8 cellular contexts compared by ENCODE assay signal in genomic region chr1:212557739-212558664, GRCh38. TPM values are rescaled to one million over a fixed set of nuclear protein-coding genes. Genes with fewer than 3 reads are reported as not detected.
DNase-seq lines count a peak whose midpoint lies in the region; ATAC-seq and TF ChIP-seq lines count a peak whose summit lies in the region.

No MANE protein-coding gene starts in this region.

- H3K27ac Mint-ChIP-seq in Calu3 (ENCODE audit: unreplicated experiment) = peak overlapping the region; percentile 95

- BruUV-seq in Calu3 (replicated peaks; lab: Mats Ljungman, UMichigan) = TSS peak; percentile 69

- H3K4me1 ChIP-seq in HUES64 (ENCODE audit: insufficient read depth, low read length) (peaks cover 13% of the 10 kb centered on the region), ascending aorta (peaks cover 4 to 11% of the 10 kb centered on the region in 2 donors)

- peak; percentile 48 for DNase-seq in Calu3
- DNase-seq in ascending aorta (ENCODE audit: low spot score in 2 of 2) = peak in 1 of 2 donors; percentile 84
- DNase-seq in hepatic stellate cell (ENCODE audit: low spot score) = peak; percentile 47
- DNase-seq in sciatic nerve (ENCODE audit: low spot score) = peak; percentile 84
- DNase-seq in OCI-M1 (lab: John Stamatoyannopoulos, UW) = no peak

- H3K9me3 Mint-ChIP-seq in Calu3 (ENCODE audit: low read depth, unreplicated experiment) = peaks cover 3% of the 10 kb centered on the region

- H3K4me1 Mint-ChIP-seq in Calu3 (ENCODE audit: low read depth, unreplicated experiment) = peaks cover 31% of the 10 kb centered on the region

- WGBS in HUES64 = 7% methylated on average over 45 of the region's 45 CpGs

- TF ChIP-seq CTCF in Calu3 (IDR thresholded peaks at IDR 0.05; ENCODE audit: unreplicated experiment) (no peak), ascending aorta (IDR thresholded peaks at IDR 0.05) (no peak)

- intact Hi-C loops in Calu3 (cut with micrococcal nuclease; ENCODE audit: unreplicated experiment) = loop anchor here (2.0 kb wide), 1 partner anchor 69 kb away; no protein-coding TSS in a partner anchor
- intact Hi-C loops in ascending aorta (cut with DNase I) = loop anchor here (1.0 to 5.0 kb wide), 5 partner anchors 43 to 234 kb away; partner anchors contain the start of genes ATF3, NSL1 and TATDN3
- intact Hi-C loops in sciatic nerve (cut with DNase I) = no loop called here

- ATAC-seq in GM21390 (IDR thresholded peaks at IDR 0.05; ENCODE audit: unreplicated experiment) (peak; percentile 30), sciatic nerve (peak; percentile 81), GM18873 (IDR thresholded peaks at IDR 0.05; ENCODE audit: low FRiP score, unreplicated experiment) (no peak)

- H3K27me3 Mint-ChIP-seq in Calu3 (ENCODE audit: unreplicated experiment) = no peaks in the 10 kb centered on the region

- peaks cover 21% of the 10 kb centered on the region for H3K27me3 ChIP-seq in HUES64 (ENCODE audit: insufficient read depth, low read length)
- H3K27me3 ChIP-seq in ascending aorta = no peaks in the 10 kb centered on the region

- H3K36me3 Mint-ChIP-seq in Calu3 (ENCODE audit: insufficient read depth, unreplicated experiment) = peaks cover 17% of the 10 kb centered on the region

- H3K27ac ChIP-seq in HUES64 (ENCODE audit: low read depth, low read length) (peak overlapping the region; percentile 55; the same call in 1 of the 2 replicates), ascending aorta (peak overlapping the region; percentile 86 to 93)

- H3K36me3 ChIP-seq in HUES64 (ENCODE audit: insufficient read depth, low read length) (no peaks in the 10 kb centered on the region), ascending aorta (no peaks in the 10 kb centered on the region)

- H3K9me3 ChIP-seq in HUES64 (ENCODE audit: insufficient read depth, low read depth, low read length) = no peaks in the 10 kb centered on the region
- no peaks in the 10 kb centered on the region for H3K9me3 ChIP-seq in ascending aorta

- H3K9ac ChIP-seq in HUES64 (ENCODE audit: low read depth, low read length) = peak overlapping the region; percentile 68

- CTCF ChIA-PET in Calu3 (lab: Charles Lee) = interaction anchor here (0.6 to 1.6 kb wide), 7 partner anchors 10 to 87 kb away, joined by 3 to 5 read pairs (median 3); no protein-coding TSS in a partner anchor

- peak overlapping the region; percentile 70 for H3K4me3 ChIP-seq in HUES64 (ENCODE audit: low read length)
- peak overlapping the region; percentile 55 to 85 for H3K4me3 ChIP-seq in ascending aorta

- H3K4me3 Mint-ChIP-seq in Calu3 (ENCODE audit: low read depth, unreplicated experiment) = peak overlapping the region; percentile 72

RNA-seq across cellular contexts. Expression of gene ATF3, which starts 50.6 kb away (rescaled TPM):
- total RNA-seq in Calu3 (2022) (11.1 and 13.0 TPM in 2 replicates), ascending aorta (79.1 TPM), sciatic nerve (32.4 TPM)
- polyA plus RNA-seq in HUES64 (2013, experiment 1 of 2) = 10.7 TPM
- polyA plus RNA-seq in HUES64 (2013, experiment 2 of 2) = 11.8 TPM
